ENCODE assay signal across 2 cellular contexts in genomic region chr7:151402029-151402835, GRCh38.
TF ChIP-seq lines count a peak whose summit lies in the region.

No MANE protein-coding gene starts in this region.

TF ChIP-seq in HEK293T, 16 proteins besides CTCF, POLR2A, EP300 and RAD21:
- TF ChIP-seq PKNOX1 (IDR thresholded peaks at IDR 0.05): no peak
- no peak for TF ChIP-seq ELF4 (IDR thresholded peaks at IDR 0.05)
- TF ChIP-seq HDGF (IDR thresholded peaks at IDR 0.05; ENCODE audit: borderline replicate concordance): no peak

TF ChIP-seq in H1, 55 proteins besides CTCF, POLR2A, EP300 and RAD21:
- TF ChIP-seq KDM1A (IDR thresholded peaks at IDR 0.05; ENCODE audit: borderline replicate concordance, low read length): no peak
- TF ChIP-seq CBX8 (IDR thresholded peaks at IDR 0.05; ENCODE audit: borderline replicate concordance, low read depth, low read length): no peak
- TF ChIP-seq CEBPB (IDR thresholded peaks at IDR 0.05; ENCODE audit: low read depth, low read length): no peak
- no peak for TF ChIP-seq GTF2F1 (IDR thresholded peaks at IDR 0.05; ENCODE audit: borderline replicate concordance, low read depth, low read length)
- TF ChIP-seq PHF8 (conservative IDR thresholded peaks at IDR 0.05; ENCODE audit: low read depth, low read length): no peak
- no peak for TF ChIP-seq ATF3 (IDR thresholded peaks at IDR 0.05; ENCODE audit: insufficient read depth, low read depth, low read length)
- TF ChIP-seq KDM4A (IDR thresholded peaks at IDR 0.05; ENCODE audit: low read depth, low read length, severe bottlenecking): no peak
- TF ChIP-seq TBP (IDR thresholded peaks at IDR 0.05; ENCODE audit: low read depth, low read length): no peak
- TF ChIP-seq SP1 (IDR thresholded peaks at IDR 0.05; ENCODE audit: low read depth, low read length): no peak
- TF ChIP-seq NRF1 (IDR thresholded peaks at IDR 0.05; ENCODE audit: low read depth, low read length): no peak
- TF ChIP-seq ZNF274 (IDR thresholded peaks at IDR 0.05; ENCODE audit: borderline replicate concordance, extremely low read depth, low read length): no peak
- TF ChIP-seq CHD2 (IDR thresholded peaks at IDR 0.05; ENCODE audit: low read length): no peak
- no peak for TF ChIP-seq BRCA1 (IDR thresholded peaks at IDR 0.05; ENCODE audit: low read depth, low read length)
- no peak for TF ChIP-seq TAF1 (IDR thresholded peaks at IDR 0.05; ENCODE audit: low read depth, low read length)
